Comparison of ENCODE assay signal across 1 cellular context in genomic region chr11:18722293-18722637, GRCh38.
TF ChIP-seq lines count a peak whose summit lies in the region.

No MANE protein-coding gene starts in this region.

TF ChIP-seq in H1, 55 proteins besides CTCF, POLR2A, EP300 and RAD21:
- TF ChIP-seq SP2 (IDR thresholded peaks at IDR 0.05; ENCODE audit: low read length) (no peak), CBX5 (IDR thresholded peaks at IDR 0.05; ENCODE audit: low read depth, low read length) (no peak), KDM4A (IDR thresholded peaks at IDR 0.05; ENCODE audit: low read depth, low read length, severe bottlenecking) (no peak), NANOG (IDR thresholded peaks at IDR 0.05; ENCODE audit: insufficient read depth, low read depth, low read length, poor library complexity, severe bottlenecking) (no peak), YY1 (IDR thresholded peaks at IDR 0.05; ENCODE audit: low read depth, low read length) (no peak), CEBPB (IDR thresholded peaks at IDR 0.05; ENCODE audit: low read depth, low read length) (no peak), JUND (IDR thresholded peaks at IDR 0.05; ENCODE audit: low read length) (no peak), CREB1 (IDR thresholded peaks at IDR 0.05) (no peak), SP4 (IDR thresholded peaks at IDR 0.05; ENCODE audit: low read length) (no peak), SIX5 (IDR thresholded peaks at IDR 0.05; ENCODE audit: low read depth, low read length) (no peak), RXRA (IDR thresholded peaks at IDR 0.05; ENCODE audit: insufficient read depth, low read depth, low read length) (no peak), TAF7 (optimal IDR thresholded peaks at IDR 0.05; ENCODE audit: borderline replicate concordance, low read depth, low read length) (no peak), CHD7 (IDR thresholded peaks at IDR 0.05; ENCODE audit: insufficient replicate concordance, low read length) (no peak), CBX8 (IDR thresholded peaks at IDR 0.05; ENCODE audit: borderline replicate concordance, low read depth, low read length) (no peak), BCL11A (IDR thresholded peaks at IDR 0.05; ENCODE audit: low read depth in 2 of 2, low read length in 2 of 2) (no peak), KDM5A (IDR thresholded peaks at IDR 0.05; ENCODE audit: low read length) (no peak), TBP (IDR thresholded peaks at IDR 0.05; ENCODE audit: low read depth, low read length) (no peak), JUN (IDR thresholded peaks at IDR 0.05; ENCODE audit: low read depth, low read length) (no peak), RFX5 (IDR thresholded peaks at IDR 0.05; ENCODE audit: borderline replicate concordance, low read depth, low read length) (no peak)
TF ChIP-seq in H1: peak in this region for 0.
